In the genomic region with DNA sequence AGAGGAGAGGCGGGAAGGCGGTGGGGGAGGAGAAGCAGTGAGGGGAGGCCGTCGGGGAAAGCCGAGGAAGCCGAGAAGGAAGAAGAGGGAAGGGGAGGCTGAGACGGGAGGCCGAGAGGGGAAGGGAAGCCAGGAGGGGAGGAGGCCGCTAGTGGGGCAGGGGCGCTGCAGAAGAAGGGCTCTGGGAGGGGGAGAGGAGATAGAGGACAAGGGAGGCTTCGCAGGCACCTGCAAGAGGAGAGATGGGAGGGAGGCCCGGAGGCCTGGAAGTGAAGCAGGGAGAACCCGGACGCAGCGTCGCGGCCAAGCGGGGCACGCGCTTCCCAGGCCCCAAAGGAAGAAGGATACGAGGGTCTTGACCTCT, we compare ENCODE assay signal across 8 cellular contexts. TPM values are rescaled to one million over a fixed set of nuclear protein-coding genes. Genes with fewer than 3 reads are reported as not detected.
DNase-seq lines count a peak whose midpoint lies in the region; ATAC-seq and TF ChIP-seq lines count a peak whose summit lies in the region.

No MANE protein-coding gene starts in this region.

- no peak for TF ChIP-seq CTCF in ascending aorta (IDR thresholded peaks at IDR 0.05)

- peaks cover 4 to 9% of the 10 kb centered on the region in 2 donors for H3K4me1 ChIP-seq in ascending aorta

- H3K9me3 ChIP-seq in ascending aorta: no peaks in the 10 kb centered on the region

- no peak for TF ChIP-seq RAD21 in Ishikawa (IDR thresholded peaks at IDR 0.05; ENCODE audit: low read depth)

- peak overlapping the region; percentile 91 to 97 for H3K27ac ChIP-seq in ascending aorta
- H3K27ac ChIP-seq in substantia nigra (ENCODE audit: low read depth, low read length, poor library complexity, severe bottlenecking): peak overlapping the region; percentile 98

- intact Hi-C loops in ascending aorta (cut with DNase I): loop anchor here (1.0 to 2.0 kb wide), 3 partner anchors 26 to 1333 kb away; partner anchors contain the start of gene ABCA5

- no peak for TF ChIP-seq EP300 in Ishikawa (IDR thresholded peaks at IDR 0.05; ENCODE audit: borderline replicate concordance)

- DNase-seq in NOMO-1 treated with DMSO at 0.1 percent for 48 hours (lab: John Stamatoyannopoulos, UW; ENCODE audit: unreplicated experiment) (peak; percentile 37), NOMO-1 treated with dmso at 0.1 percent for 144 hours (lab: John Stamatoyannopoulos, UW; ENCODE audit: unreplicated experiment) (no peak), ascending aorta (ENCODE audit: low spot score in 2 of 2) (no peak), iPS-NIHi11 (ENCODE audit: low spot score) (peak; percentile 31), substantia nigra (lab: John Stamatoyannopoulos, UW) (peak in 6 of 49 donors; percentile 38 to 62 (median 51)), NCI-H774 (lab: John Stamatoyannopoulos, UW) (no peak)

- H3K4me3 ChIP-seq in ascending aorta: peak overlapping the region; percentile 73 to 91

- no peak for ATAC-seq in HG02973 (IDR thresholded peaks at IDR 0.05; ENCODE audit: unreplicated experiment)

- no peaks in the 10 kb centered on the region for H3K36me3 ChIP-seq in ascending aorta

- H3K27me3 ChIP-seq in ascending aorta: no peaks in the 10 kb centered on the region

TF ChIP-seq in Ishikawa, 13 proteins besides CTCF, POLR2A, EP300 and RAD21:
- TF ChIP-seq YY1 (IDR thresholded peaks at IDR 0.05; ENCODE audit: low read depth): no peak
- TF ChIP-seq MAX (IDR thresholded peaks at IDR 0.05): peak; percentile 40

RNA-seq across cellular contexts. Expression of gene C17orf58, which starts 2.3 kb away (rescaled TPM):
- total RNA-seq in ascending aorta: 3.2 TPM

RNA-seq across cellular contexts. Expression of gene KPNA2, which starts 41.6 kb away (rescaled TPM):
- 11.6 TPM for total RNA-seq in ascending aorta

Comparison
In these comparisons a context has a peak if more than half of its experiments do, and no peak if none do; other contexts are left out.
1. DNase-seq: peak in NOMO-1 treated with DMSO at 0.1 percent for 48 hours (single experiment) and iPS-NIHi11 (single experiment); none in NOMO-1 treated with dmso at 0.1 percent for 144 hours (single experiment), ascending aorta (0 of 2) and NCI-H774 (single experiment).